Comparison of ENCODE assay signal across 26 cellular contexts in the genomic region with DNA sequence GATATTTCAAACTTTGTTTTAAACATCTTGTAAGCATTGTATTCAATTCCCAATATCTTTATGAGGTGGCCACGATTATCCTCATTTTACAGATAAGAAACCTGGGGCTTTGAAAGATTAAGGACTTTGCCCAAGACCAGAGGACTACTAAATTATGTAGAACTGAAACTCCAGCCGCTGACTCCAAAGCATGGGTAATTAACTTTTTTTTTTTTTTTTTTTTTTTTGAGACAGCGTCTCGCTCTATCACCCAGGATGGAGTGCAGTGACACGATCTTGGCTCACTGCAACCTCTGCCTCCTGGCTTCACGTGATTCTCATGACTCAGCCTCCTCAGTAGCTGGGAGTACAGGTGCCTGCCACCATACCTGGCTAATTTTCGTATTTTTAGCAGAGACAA.
DNase-seq lines count a peak whose midpoint lies in the region; ATAC-seq, FAIRE-seq and TF ChIP-seq lines count a peak whose summit lies in the region.
"Had no signal": no experiment of that assay in that cellular context is flagged by ENCODE, and none has a peak within 500 bp of the region (broad histone marks: within the 10 kb centered on the region; RNA-seq: fewer than 3 reads in every experiment).

No MANE protein-coding gene starts in this region.

- H3K36me3 Mint-ChIP-seq in natural killer cell: no peaks in the 10 kb centered on the region

- H3K4me3 ChIP-seq in transverse colon: no peak overlapping the region
- H3K4me3 ChIP-seq: GM12878, SJCRH30 had no signal

- POLR2A ChIA-PET in HEK293T (lab: Yijun Ruan, JAX): no interaction called here

- no peak for DNase-seq in HEK293T (ENCODE audit: extremely low spot score)
- peak; percentile 11 for DNase-seq in RCC 7860 (ENCODE audit: low spot score)
- peak; percentile 78 for DNase-seq in kidney tubule cell (ENCODE audit: low spot score)
- peak; percentile 21 for DNase-seq in transverse colon
- no peak for DNase-seq in NK-92 treated with Interleukin-12 subunit alpha and Interleukin-12 subunit beta, amount 100 ng/mL, for 24 hours (lab: John Stamatoyannopoulos, UW)
- no peak for DNase-seq in natural killer cell
- no peak for DNase-seq in NCI-H2029 treated with DMSO at 0.1 percent for 48 hours (lab: John Stamatoyannopoulos, UW)
- DNase-seq in AG08395 (ENCODE audit: low spot score): no peak
- DNase-seq: CD4-positive, CD25-positive, alpha-beta regulatory T cell; DMS 273 treated with DMSO at 0.1 percent for 48 hours; DND-41; KBM-7; MM.1S; NCI-H1092; NCI-H1436; NCI-H1930; NCI-H345; NCI-H524; NCI-H82; SJCRH30; T-helper 1 cell had no signal

- intact Hi-C loops in transverse colon (cut with DNase I; ENCODE audit: low total_unique reads): no loop called here
- intact Hi-C loops in natural killer cell (cut with micrococcal nuclease): no loop called here

- H3K36me3 ChIP-seq in transverse colon: no peaks in the 10 kb centered on the region
- H3K36me3 ChIP-seq: SJCRH30 had no signal

- H3K4me1 Mint-ChIP-seq in natural killer cell: no peaks in the 10 kb centered on the region
- H3K4me1 Mint-ChIP-seq: CD4-positive, CD25-positive, alpha-beta regulatory T cell had no signal

- H3K9me3 Mint-ChIP-seq in natural killer cell: no peaks in the 10 kb centered on the region
- H3K9me3 Mint-ChIP-seq: CD4-positive, CD25-positive, alpha-beta regulatory T cell had no signal

- FAIRE-seq in RCC 7860 (lab: Jason Lieb, UNC): peak; percentile 80
- FAIRE-seq: GM12878, H1, HepG2 had no signal

- H3K27me3 ChIP-seq in transverse colon: no peaks in the 10 kb centered on the region
- H3K27me3 ChIP-seq: SJCRH30 had no signal

- no peak for ATAC-seq in natural killer cell
- ATAC-seq: GM12878, Panc1 had no signal

- 53 to 59% methylated on average over 3 to 7 of the region's 7 CpGs for WGBS in transverse colon (ENCODE audit: low coverage in 1 of 2), 2 donors

- TF ChIP-seq EP300 in transverse colon (IDR thresholded peaks at IDR 0.05; ENCODE audit: low read depth): no peak

- no peaks in the 10 kb centered on the region for H3K9me3 ChIP-seq in transverse colon
- H3K9me3 ChIP-seq: SJCRH30 had no signal

- TF ChIP-seq CTCF in transverse colon (IDR thresholded peaks at IDR 0.05) (no peak), natural killer cell (IDR thresholded peaks at IDR 0.05) (no peak)

- in situ Hi-C loops in transverse colon (cut with MboI; ENCODE audit: low pct_ligation_motif_present in 1 of 4, low pct_unique_long_range_greater_than_20kb in 1 of 4, low sequenced_read_pairs in 3 of 4): no loop called here

- H3K4me3 Mint-ChIP-seq in natural killer cell: no peak overlapping the region
- H3K4me3 Mint-ChIP-seq: CD4-positive, CD25-positive, alpha-beta regulatory T cell had no signal

- no peak overlapping the region for H3K27ac Mint-ChIP-seq in natural killer cell
- H3K27ac Mint-ChIP-seq: CD4-positive, CD25-positive, alpha-beta regulatory T cell had no signal

- no peaks in the 10 kb centered on the region for H3K27me3 Mint-ChIP-seq in natural killer cell (ENCODE audit: low read depth in 2 of 2)
- H3K27me3 Mint-ChIP-seq: CD4-positive, CD25-positive, alpha-beta regulatory T cell had no signal

- CTCF ChIA-PET in HEK293T (lab: Yijun Ruan, JAX): interaction anchor here (0.9 kb wide), 1 partner anchor 40 kb away, joined by 4 read pairs; no protein-coding TSS in a partner anchor

- H3K27ac ChIP-seq in transverse colon: peak overlapping the region in 1 of 4 donors; percentile 38
- H3K27ac ChIP-seq: HL-60, SJCRH30 had no signal

- H3K4me1 ChIP-seq in transverse colon: peaks cover 3 to 22% (median 10%) of the 10 kb centered on the region in 4 donors

- no peak for TF ChIP-seq POLR2A in transverse colon (IDR thresholded peaks at IDR 0.05)

TF ChIP-seq in HEK293T, 16 proteins besides CTCF, POLR2A, EP300 and RAD21:
- no peak for TF ChIP-seq TARDBP (IDR thresholded peaks at IDR 0.05)
- TF ChIP-seq ARNT (IDR thresholded peaks at IDR 0.05): no peak
- TF ChIP-seq SP1 (IDR thresholded peaks at IDR 0.05): no peak
- TF ChIP-seq ZNF384 (IDR thresholded peaks at IDR 0.05): peak; percentile 54; the same call in 1 of the 2 replicates
- no peak for TF ChIP-seq FOXK2 (IDR thresholded peaks at IDR 0.05)
- TF ChIP-seq ELF4 (IDR thresholded peaks at IDR 0.05): no peak
TF ChIP-seq in HEK293T: peak in this region for 1.

Comparison
In these comparisons a context has a peak if more than half of its experiments do, and no peak if none do; other contexts are left out.
1. DNase-seq: peak in RCC 7860 (single experiment), kidney tubule cell (single experiment) and transverse colon (single experiment); none in HEK293T (single experiment), NK-92 treated with Interleukin-12 subunit alpha and Interleukin-12 subunit beta, amount 100 ng/mL, for 24 hours (single experiment), natural killer cell (single experiment), NCI-H2029 treated with DMSO at 0.1 percent for 48 hours (single experiment) and AG08395 (single experiment).